ENCODE assay signal across 24 cellular contexts in the genomic region with DNA sequence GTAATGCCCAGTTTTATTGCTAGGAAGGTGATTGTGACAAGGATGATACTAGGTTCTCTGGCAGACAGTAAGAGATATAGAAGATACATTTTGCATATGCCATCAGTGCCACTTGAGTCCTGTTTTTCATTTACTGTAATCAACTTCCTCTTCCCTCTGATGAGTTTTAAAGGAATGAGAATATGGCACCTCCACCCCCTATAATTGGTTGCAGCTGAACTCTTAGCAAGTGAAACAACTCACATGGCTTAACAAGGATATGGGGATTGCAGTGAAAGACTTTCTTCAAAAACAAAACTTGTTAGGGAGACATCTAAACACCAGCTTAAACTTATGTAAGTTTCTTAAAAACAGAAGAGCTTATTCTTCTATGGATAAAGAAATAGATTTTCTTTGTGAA.
A peak's percentile ranks its signal among the peaks of the same experiment; 100 is the strongest.
DNase-seq lines count a peak whose midpoint lies in the region; ATAC-seq and TF ChIP-seq lines count a peak whose summit lies in the region.
"Had no signal": no experiment of that assay in that cellular context is flagged by ENCODE, and none has a peak within 500 bp of the region (broad histone marks: within the 10 kb centered on the region; RNA-seq: fewer than 3 reads in every experiment).

No MANE protein-coding gene starts in this region.

- H3K27ac ChIP-seq in SK-N-MC (0 out of 2 replicates have a peak overlapping the region, but pooled peaks have one; percentile 4), transverse colon (peak overlapping the region; percentile 37 to 68 (median 54))
- H3K27ac ChIP-seq: BLaER1 treated with 17β-estradiol and CSF1 and Interleukin-3, amounts not matched to agents 10 nM and 100 nM; coronary artery; lower lobe of right lung; neural progenitor cell; parathyroid adenoma; RWPE1; thoracic aorta; uterus had no signal

- no peak overlapping the region for H3K4me3 ChIP-seq in SK-N-MC
- H3K4me3 ChIP-seq in fibroblast of the aortic adventitia (ENCODE audit: low read depth, low read length): no peak overlapping the region
- H3K4me3 ChIP-seq in transverse colon: no peak overlapping the region
- H3K4me3 ChIP-seq: BLaER1 treated with 17β-estradiol and CSF1 and Interleukin-3, amounts not matched to agents 10 nM and 100 nM; coronary artery; lower lobe of right lung; neural progenitor cell; thoracic aorta; uterus had no signal

- H3K9me3 ChIP-seq in SK-N-MC (ENCODE audit: low read depth, low read length) (no peaks in the 10 kb centered on the region), transverse colon (no peaks in the 10 kb centered on the region)
- H3K9me3 ChIP-seq: BLaER1 treated with 17β-estradiol and CSF1 and Interleukin-3, amounts not matched to agents 10 nM and 100 nM; lower lobe of right lung; thoracic aorta; uterus had no signal

- in situ Hi-C loops in transverse colon (cut with MboI; ENCODE audit: low pct_ligation_motif_present in 1 of 4, low pct_unique_long_range_greater_than_20kb in 1 of 4, low sequenced_read_pairs in 3 of 4): loop anchor here in 1 of 4 donors (10.0 kb wide), 1 partner anchor 160 kb away; no protein-coding TSS in a partner anchor

- no peak for ATAC-seq in HG02763 (IDR thresholded peaks at IDR 0.05; ENCODE audit: unreplicated experiment)
- ATAC-seq: activated CD4-positive, CD25-positive, alpha-beta regulatory T cell treated with anti-CD3 and anti-CD28 coated beads, Interleukin-2, amount 50 U/mL, for 24 hours; lower lobe of right lung had no signal

- no peak for TF ChIP-seq POLR2A in transverse colon (IDR thresholded peaks at IDR 0.05)

- peaks cover 0 to 44% (median 5%) of the 10 kb centered on the region in 4 donors for H3K4me1 ChIP-seq in transverse colon
- H3K4me1 ChIP-seq: neural progenitor cell, parathyroid adenoma, uterus had no signal

- DNase-seq in EH (ENCODE audit: low read depth): peak; percentile 49
- DNase-seq in SK-N-MC (ENCODE audit: low read depth, low spot score): no peak
- peak; percentile 36 for DNase-seq in fibroblast of the aortic adventitia (ENCODE audit: low read depth)
- no peak for DNase-seq in transverse colon
- DNase-seq in NCI-H69 (lab: John Stamatoyannopoulos, UW): no peak
- DNase-seq in NK-92 (lab: John Stamatoyannopoulos, UW; ENCODE audit: unreplicated experiment): no peak
- DNase-seq: activated CD4-positive, alpha-beta T cell treated with anti-CD3 and anti-CD28 coated beads, Interleukin-2, amount 50 U/mL, for 4 hours; activated T-cell treated with anti-CD3 and anti-CD28 coated beads, Interleukin-2, amount 50 U/mL, for 48 hours; COR-L47; effector CD8-positive, alpha-beta T cell; lower lobe of right lung; NCI-H1048; NCI-H1694; NCI-H82; stimulated activated CD4-positive, alpha-beta T cell treated with anti-CD3 and anti-CD28 coated beads, Interleukin-1b, Interleukin-23, amount 100 ng/mL, for 48 hours; uterus had no signal

- intact Hi-C loops in transverse colon (cut with DNase I; ENCODE audit: low total_unique reads): no loop called here

- no peak for TF ChIP-seq EP300 in transverse colon (IDR thresholded peaks at IDR 0.05; ENCODE audit: low read depth)

- H3K27me3 ChIP-seq in transverse colon: no peaks in the 10 kb centered on the region
- H3K27me3 ChIP-seq: BLaER1 treated with 17β-estradiol and CSF1 and Interleukin-3, amounts not matched to agents 10 nM and 100 nM; neural progenitor cell; uterus had no signal

- TF ChIP-seq CTCF in fibroblast of the aortic adventitia (IDR thresholded peaks at IDR 0.05; ENCODE audit: insufficient read depth, low read length) (no peak), transverse colon (IDR thresholded peaks at IDR 0.05) (no peak)

- no peak overlapping the region for H3K9ac ChIP-seq in SK-N-MC (ENCODE audit: insufficient read length)
- H3K9ac ChIP-seq: BLaER1 treated with 17β-estradiol and CSF1 and Interleukin-3, amounts not matched to agents 10 nM and 100 nM; neural progenitor cell; parathyroid adenoma had no signal

- H3K36me3 ChIP-seq in SK-N-MC (ENCODE audit: insufficient read depth, low read length) (no peaks in the 10 kb centered on the region), transverse colon (no peaks in the 10 kb centered on the region)
- H3K36me3 ChIP-seq: BLaER1 treated with 17β-estradiol and CSF1 and Interleukin-3, amounts not matched to agents 10 nM and 100 nM; lower lobe of right lung; neural progenitor cell; thoracic aorta; uterus had no signal

Comparison
In these comparisons a context has a peak if more than half of its experiments do, and no peak if none do; other contexts are left out.
1. DNase-seq: peak in EH (single experiment) and fibroblast of the aortic adventitia (single experiment); none in SK-N-MC (single experiment), transverse colon (single experiment), NCI-H69 (single experiment) and NK-92 (single experiment).